In genomic region chr2:196592912-196593881, GRCh38 we compare ENCODE assay signal across 8 cellular contexts. TPM values are rescaled to one million over a fixed set of nuclear protein-coding genes. Genes with fewer than 3 reads are reported as not detected.
DNase-seq lines count a peak whose midpoint lies in the region; ATAC-seq and TF ChIP-seq lines count a peak whose summit lies in the region.

HECW2 (minus strand) TSS chr2:196593554.

- peak; percentile 65 for DNase-seq in 8988T
- no peak for DNase-seq in GM12864 (ENCODE audit: low read depth)
- DNase-seq in NCI-H2171 treated with DMSO at 0.1 percent for 48 hours (lab: John Stamatoyannopoulos, UW), result peak; percentile 67
- DNase-seq in amniotic epithelial cell (ENCODE audit: low read depth), result peak; percentile 17
- DNase-seq in heart right ventricle, result peak; percentile 35 to 44
- DNase-seq in central memory CD4-positive, alpha-beta T cell, result no peak

- H3K4me1 ChIP-seq in heart right ventricle, result peaks cover 0 to 18% (median 6%) of the 10 kb centered on the region in 9 donors
- H3K4me1 ChIP-seq in parathyroid adenoma, result peaks cover 5% of the 10 kb centered on the region

- peak within 1 kb of the TSS; percentile 94 for H2AFZ ChIP-seq in parathyroid adenoma

- H3K36me3 ChIP-seq in heart right ventricle, result no peaks in the 10 kb centered on the region
- H3K36me3 ChIP-seq in parathyroid adenoma (ENCODE audit: control insufficient read depth, insufficient read depth, low read length), result no peaks in the 10 kb centered on the region

- intact Hi-C loops in heart right ventricle (cut with DNase I), result loop anchor here in 4 of 10 donors (5.0 to 10.0 kb wide), 4 partner anchors 118 to 298 kb away; no protein-coding TSS in a partner anchor

- H3K27me3 ChIP-seq in heart right ventricle (peaks cover 0 to 58% (median 4%) of the 10 kb centered on the region in 7 donors), parathyroid adenoma (ENCODE audit: control insufficient read depth, insufficient read depth, low read length) (no peaks in the 10 kb centered on the region)

- peak within 1 kb of the TSS; percentile 74 for H3K9ac ChIP-seq in parathyroid adenoma

- peak within 1 kb of the TSS; percentile 58 to 93 (median 84) for H3K27ac ChIP-seq in heart right ventricle
- H3K27ac ChIP-seq in parathyroid adenoma, result peak within 1 kb of the TSS; percentile 77

- no peak for TF ChIP-seq CTCF in GM12864 (IDR thresholded peaks at IDR 0.05; ENCODE audit: low read depth, low read length, missing control alignments)
- TF ChIP-seq CTCF in heart right ventricle (IDR thresholded peaks at IDR 0.05), result peak in 4 of 9 donors; percentile 16 to 43 (median 30)
- TF ChIP-seq CTCF in parathyroid adenoma (IDR thresholded peaks at IDR 0.05), result no peak

- H3K4me3 ChIP-seq in GM12864 (ENCODE audit: low read depth, low read length) (peak within 1 kb of the TSS; percentile 54), heart right ventricle (peak within 1 kb of the TSS; percentile 47 to 79 (median 71)), parathyroid adenoma (ENCODE audit: low read depth, low read length) (peak within 1 kb of the TSS; percentile 55)

- H3K9me3 ChIP-seq in heart right ventricle, result no peaks in the 10 kb centered on the region
- no peaks in the 10 kb centered on the region for H3K9me3 ChIP-seq in parathyroid adenoma (ENCODE audit: control insufficient read depth, low read length)

- peak; percentile 63 for ATAC-seq in HG02852 (IDR thresholded peaks at IDR 0.05; ENCODE audit: unreplicated experiment)
- ATAC-seq in heart right ventricle, result peak; percentile 67 to 89 (median 78)

- 1% methylated on average over 115 to 125 of the region's 125 CpGs for WGBS in heart right ventricle, 2 donors

- H3K4me2 ChIP-seq in parathyroid adenoma (ENCODE audit: low read length), result peak within 1 kb of the TSS; percentile 77

- H3K79me2 ChIP-seq in parathyroid adenoma, result no peaks in the 10 kb centered on the region

RNA-seq across cellular contexts. Expression of gene HECW2, which starts in this region (rescaled TPM):
- 10 to 100 TPM; 24.4 to 68.1 (median 35.2) TPM for total RNA-seq in heart right ventricle
- polyA plus RNA-seq in heart right ventricle, result 1 to 10 TPM; 1.3 to 9.5 TPM

Comparison
In these comparisons a context has a peak if more than half of its experiments do, and no peak if none do; other contexts are left out.
1. DNase-seq: peak in 8988T (single experiment), NCI-H2171 treated with DMSO at 0.1 percent for 48 hours (single experiment), amniotic epithelial cell (single experiment) and heart right ventricle (2 of 2); none in GM12864 (single experiment) and central memory CD4-positive, alpha-beta T cell (single experiment).
2. Peak in every context shown above with its lines, with median percentiles within 50 percentile points of each other: H3K4me3 ChIP-seq.